ENCODE assay signal across 1 cellular context in the genomic region with DNA sequence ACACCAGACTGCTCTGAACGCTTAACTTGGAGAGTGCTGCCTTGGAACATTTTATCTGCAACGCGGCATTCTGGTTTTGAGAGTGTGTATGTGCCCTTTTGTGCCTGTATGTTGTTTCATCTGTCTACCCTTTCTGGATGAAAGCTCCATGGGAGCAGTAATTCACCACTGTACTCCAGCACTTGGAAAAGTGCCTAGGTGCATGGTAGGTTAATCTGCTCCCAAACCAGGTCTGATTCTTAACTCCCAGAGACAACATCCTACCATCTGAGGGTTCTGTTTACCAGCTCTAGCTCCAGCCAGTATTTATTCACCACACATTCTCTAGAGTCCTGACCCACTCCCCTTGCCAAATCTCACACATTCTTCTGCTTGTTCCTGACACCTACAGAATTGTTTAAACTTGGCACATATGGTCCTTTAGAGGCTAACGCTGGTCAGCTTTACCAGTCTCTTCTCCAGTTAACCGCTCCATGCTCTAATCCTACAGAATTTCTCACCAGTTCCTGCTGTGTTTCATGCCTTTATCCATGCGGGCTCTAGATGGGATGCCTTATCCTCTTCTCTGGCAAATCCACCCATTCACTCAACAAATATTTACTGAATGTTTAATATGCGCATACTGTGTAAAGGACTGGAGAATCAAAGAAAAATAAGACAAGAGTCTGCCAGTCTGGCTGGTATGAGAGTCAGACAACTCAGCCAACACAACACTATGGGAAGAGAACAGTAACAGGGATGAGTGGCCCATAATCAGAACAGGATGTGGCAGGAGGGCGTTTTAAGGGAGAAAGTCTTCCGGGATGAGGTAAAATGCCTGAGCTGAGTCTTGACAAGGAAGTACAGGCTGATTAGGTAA.
TF ChIP-seq lines count a peak whose summit lies in the region.

No MANE protein-coding gene starts in this region.

TF ChIP-seq in SK-N-SH treated with all-trans-retinoic acid at 6 μM for 48 hours, 23 proteins besides CTCF, POLR2A, EP300 and RAD21 (continued from another document):
- no peak for TF ChIP-seq CREB5 (CRISPR knock-in tag; IDR thresholded peaks at IDR 0.05; ENCODE audit: low read depth)
- no peak for TF ChIP-seq ZNF8 (CRISPR knock-in tag; IDR thresholded peaks at IDR 0.05)
- TF ChIP-seq ISL1 (CRISPR knock-in tag; IDR thresholded peaks at IDR 0.05), result no peak
- no peak for TF ChIP-seq TCF4 (CRISPR knock-in tag; IDR thresholded peaks at IDR 0.05; ENCODE audit: borderline replicate concordance)
- no peak for TF ChIP-seq ESRRG (CRISPR knock-in tag; IDR thresholded peaks at IDR 0.05)
- no peak for TF ChIP-seq BACH2 (CRISPR knock-in tag; IDR thresholded peaks at IDR 0.05; ENCODE audit: borderline replicate concordance)
- TF ChIP-seq SNAI2 (CRISPR knock-in tag; IDR thresholded peaks at IDR 0.05), result no peak
- TF ChIP-seq, protein P1, sequence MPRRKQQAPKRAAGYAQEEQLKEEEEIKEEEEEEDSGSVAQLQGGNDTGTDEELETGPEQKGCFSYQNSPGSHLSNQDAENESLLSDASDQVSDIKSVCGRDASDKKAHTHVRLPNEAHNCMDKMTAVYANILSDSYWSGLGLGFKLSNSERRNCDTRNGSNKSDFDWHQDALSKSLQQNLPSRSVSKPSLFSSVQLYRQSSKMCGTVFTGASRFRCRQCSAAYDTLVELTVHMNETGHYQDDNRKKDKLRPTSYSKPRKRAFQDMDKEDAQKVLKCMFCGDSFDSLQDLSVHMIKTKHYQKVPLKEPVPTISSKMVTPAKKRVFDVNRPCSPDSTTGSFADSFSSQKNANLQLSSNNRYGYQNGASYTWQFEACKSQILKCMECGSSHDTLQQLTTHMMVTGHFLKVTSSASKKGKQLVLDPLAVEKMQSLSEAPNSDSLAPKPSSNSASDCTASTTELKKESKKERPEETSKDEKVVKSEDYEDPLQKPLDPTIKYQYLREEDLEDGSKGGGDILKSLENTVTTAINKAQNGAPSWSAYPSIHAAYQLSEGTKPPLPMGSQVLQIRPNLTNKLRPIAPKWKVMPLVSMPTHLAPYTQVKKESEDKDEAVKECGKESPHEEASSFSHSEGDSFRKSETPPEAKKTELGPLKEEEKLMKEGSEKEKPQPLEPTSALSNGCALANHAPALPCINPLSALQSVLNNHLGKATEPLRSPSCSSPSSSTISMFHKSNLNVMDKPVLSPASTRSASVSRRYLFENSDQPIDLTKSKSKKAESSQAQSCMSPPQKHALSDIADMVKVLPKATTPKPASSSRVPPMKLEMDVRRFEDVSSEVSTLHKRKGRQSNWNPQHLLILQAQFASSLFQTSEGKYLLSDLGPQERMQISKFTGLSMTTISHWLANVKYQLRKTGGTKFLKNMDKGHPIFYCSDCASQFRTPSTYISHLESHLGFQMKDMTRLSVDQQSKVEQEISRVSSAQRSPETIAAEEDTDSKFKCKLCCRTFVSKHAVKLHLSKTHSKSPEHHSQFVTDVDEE (CRISPR knock-in tag; IDR thresholded peaks at IDR 0.05), result no peak
- no peak for TF ChIP-seq RARB (CRISPR knock-in tag; IDR thresholded peaks at IDR 0.05)
- no peak for TF ChIP-seq ZNF565 (CRISPR knock-in tag; conservative IDR thresholded peaks at IDR 0.05; ENCODE audit: low read depth)
